ENCODE assay signal across 1 cellular context in genomic region chr6:33161354-33162320, GRCh38.
TF ChIP-seq lines count a peak whose summit lies in the region.

No MANE protein-coding gene starts in this region.

TF ChIP-seq in WTC11, 78 proteins besides CTCF, POLR2A, EP300 and RAD21 (continued from another document):
- no peak for TF ChIP-seq GTF2I (CRISPR knock-in tag; conservative IDR thresholded peaks at IDR 0.05)
